ENCODE assay signal across 11 cellular contexts in genomic region chr14:20714593-20715250, GRCh38. TPM values are rescaled to one million over a fixed set of nuclear protein-coding genes. Genes with fewer than 3 reads are reported as not detected.
DNase-seq lines count a peak whose midpoint lies in the region; ATAC-seq and TF ChIP-seq lines count a peak whose summit lies in the region.
"Had no signal": no experiment of that assay in that cellular context is flagged by ENCODE, and none has a peak within 500 bp of the region (broad histone marks: within the 10 kb centered on the region; RNA-seq: fewer than 3 reads in every experiment).

No MANE protein-coding gene starts in this region.

- H3K4me3 ChIP-seq in RWPE2 (ENCODE audit: severe bottlenecking) (no peak overlapping the region), psoas muscle (no peak overlapping the region)

- WGBS in psoas muscle, 3 donors: 24 to 29% (median 26%) methylated on average over 4 of the region's 4 CpGs

- H3K27ac ChIP-seq in RWPE2 (ENCODE audit: poor library complexity, severe bottlenecking) (no peak overlapping the region), psoas muscle (no peak overlapping the region)

- H3K9me3 ChIP-seq in RWPE2 (ENCODE audit: severe bottlenecking) (no peaks in the 10 kb centered on the region), psoas muscle (no peaks in the 10 kb centered on the region)
- H3K9me3 ChIP-seq: Caco-2 had no signal

- H3K36me3 ChIP-seq in RWPE2 (ENCODE audit: low read depth) (no peaks in the 10 kb centered on the region), psoas muscle (ENCODE audit: insufficient read depth in 1 of 2, low read depth in 1 of 2) (no peaks in the 10 kb centered on the region)

- ATAC-seq in RWPE2 (ENCODE audit: low read depth) (peak; percentile 93), Right ventricle myocardium superior (ENCODE audit: poor library complexity) (peak; percentile 87), psoas muscle (peak; percentile 36 to 73 (median 58)), HG02642 (IDR thresholded peaks at IDR 0.05; ENCODE audit: poor library complexity, unreplicated experiment) (no peak), GM18907 (IDR thresholded peaks at IDR 0.05; ENCODE audit: unreplicated experiment) (no peak)

- intact Hi-C loops in Right ventricle myocardium superior (cut with DNase I) (no loop called here), psoas muscle (cut with DNase I) (no loop called here)

- H3K27me3 ChIP-seq in RWPE2 (ENCODE audit: insufficient read depth, poor library complexity, severe bottlenecking) (peaks cover 2% of the 10 kb centered on the region), psoas muscle (ENCODE audit: insufficient read depth in 3 of 3, low read length in 2 of 3) (peaks cover 0 to 4% (median 0%) of the 10 kb centered on the region in 3 donors)

- H3K4me1 ChIP-seq in RWPE2 (ENCODE audit: insufficient read depth, poor library complexity, severe bottlenecking) (no peaks in the 10 kb centered on the region), psoas muscle (no peaks in the 10 kb centered on the region)

- TF ChIP-seq CTCF in RWPE2 (IDR thresholded peaks at IDR 0.05; ENCODE audit: poor library complexity, severe bottlenecking) (no peak), psoas muscle (IDR thresholded peaks at IDR 0.05) (no peak)

- DNase-seq in COLO829 (ENCODE audit: low spot score) (peak; percentile 37), RWPE2 (ENCODE audit: low spot score) (no peak), Right ventricle myocardium superior (peak; percentile 87), psoas muscle (peak; percentile 71 to 84), OCI-M2 (lab: John Stamatoyannopoulos, UW; ENCODE audit: unreplicated experiment) (no peak), GF-D8 (lab: John Stamatoyannopoulos, UW) (no peak)
- DNase-seq: Caco-2, NCI-H1417, T1000 had no signal

RNA-seq across cellular contexts. Expression of gene ANG, which starts 26.2 kb away (rescaled TPM):
- 5.3 TPM for total RNA-seq in Right ventricle myocardium superior
- total RNA-seq in psoas muscle: 1 to 10 TPM; 1.3 to 6.5 (median 1.8) TPM
- polyA plus RNA-seq in psoas muscle: 1 to 10 TPM; 3.5 to 4.8 (median 3.5) TPM

RNA-seq across cellular contexts. Expression of gene RNASE4, which starts 30.4 kb away (rescaled TPM):
- 9.4 TPM for total RNA-seq in Right ventricle myocardium superior
- total RNA-seq in psoas muscle: 10 to 100 TPM in 1 of 4 donors, 1 to 10 TPM in 2, under 1 TPM in 1; 0.77 to 11.1 (median 4.2) TPM
- 10 to 100 TPM in 1 of 3 donors, 1 to 10 TPM in 2; 7.6 to 10.7 (median 8.6) TPM for polyA plus RNA-seq in psoas muscle

RNA-seq across cellular contexts. Expression of gene EDDM3A, which starts 31.0 kb away (rescaled TPM):
- total RNA-seq in Right ventricle myocardium superior: not detected
- total RNA-seq in psoas muscle: not detected
- under 1 TPM in 1 of 3 donors, not detected in 2; 0.03 TPM for polyA plus RNA-seq in psoas muscle
- total RNA-seq: Caco-2 had no signal

RNA-seq across cellular contexts. Expression of gene EDDM3B, which starts 53.5 kb away (rescaled TPM):
- not detected for total RNA-seq in Right ventricle myocardium superior
- total RNA-seq in psoas muscle: not detected
- not detected for polyA plus RNA-seq in psoas muscle
- total RNA-seq: Caco-2 had no signal

Comparison
In these comparisons a context has a peak if more than half of its experiments do, and no peak if none do; other contexts are left out.
1. DNase-seq: peak in COLO829 (single experiment), Right ventricle myocardium superior (single experiment) and psoas muscle (2 of 2); none in RWPE2 (single experiment), OCI-M2 (single experiment) and GF-D8 (single experiment).
2. ATAC-seq: peak in RWPE2 (single experiment), Right ventricle myocardium superior (single experiment) and psoas muscle (4 of 4); none in HG02642 (single experiment) and GM18907 (single experiment).